13 cellular contexts compared by ENCODE assay signal in the genomic region with DNA sequence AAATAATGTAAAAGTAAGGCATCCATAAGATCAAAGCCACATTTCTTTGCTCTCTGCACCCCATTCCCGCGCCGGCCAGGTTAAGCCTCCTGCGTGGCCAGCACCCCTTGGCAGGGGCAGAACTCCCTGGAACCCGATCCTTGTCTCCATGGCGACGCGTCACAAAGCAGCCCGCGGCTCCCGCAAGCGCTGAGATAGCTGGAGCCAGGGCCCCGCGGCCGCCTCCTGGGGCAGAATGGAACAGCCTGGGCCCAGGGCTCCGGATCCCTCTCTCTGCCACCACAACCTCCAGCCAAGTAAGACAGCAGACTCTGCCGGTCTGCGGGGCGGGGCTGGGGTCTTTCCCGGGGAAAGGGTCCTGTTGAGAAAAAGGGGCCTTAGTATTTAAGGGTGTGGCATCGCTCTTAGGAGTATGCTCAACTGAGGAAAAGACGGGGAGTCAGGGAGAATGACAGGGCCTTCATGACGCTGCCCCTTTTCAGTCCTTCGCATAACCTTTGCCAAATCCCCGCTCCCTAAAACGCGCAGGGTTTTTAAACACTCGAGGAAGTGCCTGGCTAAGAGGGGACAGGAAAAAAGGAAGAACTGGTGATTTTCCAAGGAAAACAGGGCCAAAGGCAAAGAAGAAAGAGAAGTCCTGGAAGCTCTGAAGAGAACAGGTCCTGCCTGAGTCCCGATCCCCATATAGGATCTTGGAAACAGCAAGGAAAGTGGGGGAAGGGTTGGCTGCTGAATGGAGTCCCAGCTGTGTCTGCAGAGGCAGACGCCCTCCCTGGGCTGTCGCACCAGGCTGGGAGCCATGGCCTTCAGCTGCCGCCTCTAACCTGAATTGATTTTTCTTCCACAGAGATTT. TPM values are rescaled to one million over a fixed set of nuclear protein-coding genes. Genes with fewer than 3 reads are reported as not detected.
DNase-seq lines count a peak whose midpoint lies in the region; TF ChIP-seq lines count a peak whose summit lies in the region.
"Had no signal": no experiment of that assay in that cellular context is flagged by ENCODE, and none has a peak within 500 bp of the region (broad histone marks: within the 10 kb centered on the region; RNA-seq: fewer than 3 reads in every experiment).

A gene (plus strand): TSS at position 176 of the 853 bp plus-strand sequence. CDS start 60 bp downstream, at position 236.

- no peak within 1 kb of the TSS for H3K4me3 ChIP-seq in adipocyte (ENCODE audit: low read length)
- H3K4me3 ChIP-seq in mesodermal cell (ENCODE audit: extremely low read depth, insufficient read depth, low read length, poor library complexity, severe bottlenecking), result no peak within 1 kb of the TSS
- no peak within 1 kb of the TSS for H3K4me3 ChIP-seq in spleen
- H3K4me3 ChIP-seq: lung, transverse colon had no signal

- TF ChIP-seq CTCF in glutamatergic neuron (IDR thresholded peaks at IDR 0.05; ENCODE audit: partially characterized antibody, unreplicated experiment), result peak; percentile 32
- TF ChIP-seq CTCF in spleen (IDR thresholded peaks at IDR 0.05 in 8 of 11, conservative IDR thresholded peaks at IDR 0.05 in 3 of 11), result no peak

- TF ChIP-seq POLR2A in spleen (IDR thresholded peaks at IDR 0.05), result no peak

- intact Hi-C loops in spleen (cut with DNase I; ENCODE audit: low total_unique reads), result no loop called here

- H3K27ac Mint-ChIP-seq in glutamatergic neuron (ENCODE audit: unreplicated experiment), result peak within 1 kb of the TSS; percentile 71

- H3K9ac ChIP-seq in adipocyte (ENCODE audit: low read length), result peak within 1 kb of the TSS; percentile 16

- H3K27ac ChIP-seq in mesodermal cell (ENCODE audit: low read depth, low read length, severe bottlenecking) (peak within 1 kb of the TSS; percentile 39), spleen (no peak within 1 kb of the TSS)
- H3K27ac ChIP-seq: transverse colon, WERI-Rb-1 had no signal

- H3K4me1 Mint-ChIP-seq in glutamatergic neuron (ENCODE audit: low read depth, unreplicated experiment), result peaks cover 20% of the 10 kb centered on the region

- WGBS in mesodermal cell (ENCODE audit: insufficient coverage in 2 of 2), 2 experiments, result 22 to 29% methylated on average over 15 to 25 of the region's 32 CpGs
- 46 to 56% (median 52%) methylated on average over 29 to 32 of the region's 32 CpGs for WGBS in spleen, 5 donors

- peaks cover 4% of the 10 kb centered on the region for H3K36me3 Mint-ChIP-seq in glutamatergic neuron (ENCODE audit: unreplicated experiment)

- peak within 1 kb of the TSS; percentile 83 for H3K4me3 Mint-ChIP-seq in glutamatergic neuron (ENCODE audit: unreplicated experiment)

- H3K27me3 ChIP-seq in adipocyte (replicated peaks; ENCODE audit: control insufficient read depth, insufficient read depth, low read length) (no peaks in the 10 kb centered on the region), spleen (replicated peaks in 1 of 7) (peaks cover 0 to 58% (median 2%) of the 10 kb centered on the region in 7 donors)

- H3K27me3 Mint-ChIP-seq in glutamatergic neuron (ENCODE audit: unreplicated experiment), result peaks cover 7% of the 10 kb centered on the region

- H3K4me1 ChIP-seq in adipocyte (ENCODE audit: control insufficient read depth, insufficient read depth, low read length) (peaks cover 10% of the 10 kb centered on the region), mesodermal cell (ENCODE audit: control insufficient read depth, insufficient read depth, low read length, poor library complexity, severe bottlenecking) (peaks cover 6% of the 10 kb centered on the region), spleen (no peaks in the 10 kb centered on the region)
- H3K4me1 ChIP-seq: transverse colon had no signal

- H3K9me3 ChIP-seq in adipocyte (ENCODE audit: control insufficient read depth, low read length) (no peaks in the 10 kb centered on the region), mesodermal cell (ENCODE audit: control insufficient read depth, low read length) (no peaks in the 10 kb centered on the region), spleen (peaks cover 0 to 3% (median 0%) of the 10 kb centered on the region in 8 donors)
- H3K9me3 ChIP-seq: transverse colon had no signal

- peaks cover 10% of the 10 kb centered on the region for H3K9me3 Mint-ChIP-seq in glutamatergic neuron (ENCODE audit: unreplicated experiment)

- no peaks in the 10 kb centered on the region for H3K36me3 ChIP-seq in adipocyte (ENCODE audit: control insufficient read depth, insufficient read depth, low read length, severe bottlenecking)
- no peaks in the 10 kb centered on the region for H3K36me3 ChIP-seq in mesodermal cell (ENCODE audit: control insufficient read depth, insufficient read depth, low read length)
- H3K36me3 ChIP-seq in spleen, result no peaks in the 10 kb centered on the region
- H3K36me3 ChIP-seq: transverse colon, WERI-Rb-1 had no signal

- DNase-seq in AG08396 (ENCODE audit: low spot score), result peak; percentile 39
- DNase-seq in adipocyte (ENCODE audit: low read depth), result no peak
- DNase-seq in glutamatergic neuron, result peak; percentile 81
- no peak for DNase-seq in stimulated activated naive CD4-positive, alpha-beta T cell (lab: John Stamatoyannopoulos, UW)
- DNase-seq in NCI-H1436 treated with DMSO at 0.1 percent for 48 hours (lab: John Stamatoyannopoulos, UW), result no peak
- no peak for DNase-seq in activated gamma-delta T cell treated with Interleukin-2 at 50 U/mL for 16 hours
- no peak for DNase-seq in spleen
- DNase-seq: MM.1S, NCI-H345, transverse colon, WERI-Rb-1 had no signal

RNA-seq across cellular contexts. Expression of the gene that starts here (rescaled TPM):
- total RNA-seq in glutamatergic neuron (ENCODE audit: unreplicated experiment), result not detected
- polyA plus RNA-seq in mesodermal cell (2013, experiment 1 of 2), result 0.77 TPM
- 0.76 TPM for polyA plus RNA-seq in mesodermal cell (2013, experiment 2 of 2)
- total RNA-seq in spleen, result not detected
- not detected for polyA plus RNA-seq in spleen
- total RNA-seq: transverse colon had no signal

Comparison
In these comparisons a context has a peak if more than half of its experiments do, and no peak if none do; other contexts are left out.
1. Peak in DNase-seq in glutamatergic neuron; RNA of the gene not detected or under 1 TPM.